In genomic region chr14:100131181-100131580, GRCh38 we compare ENCODE assay signal across 15 cellular contexts. TPM values are rescaled to one million over a fixed set of nuclear protein-coding genes. Genes with fewer than 3 reads are reported as not detected.
A peak's percentile ranks its signal among the peaks of the same experiment; 100 is the strongest.
DNase-seq lines count a peak whose midpoint lies in the region; ATAC-seq and TF ChIP-seq lines count a peak whose summit lies in the region.
"Had no signal": no experiment of that assay in that cellular context is flagged by ENCODE, and none has a peak within 500 bp of the region (broad histone marks: within the 10 kb centered on the region; RNA-seq: fewer than 3 reads in every experiment).

No MANE protein-coding gene starts in this region.

- in situ Hi-C loops in GM13976 (cut with MboI; ENCODE audit: low sequenced_read_pairs, unreplicated experiment), result no loop called here

- H3K36me3 ChIP-seq in adrenal gland (replicated peaks in 1 of 2), result peaks cover 0 to 53% of the 10 kb centered on the region in 2 donors

- POLR2A ChIA-PET in activated CD4-positive, alpha-beta memory T cell treated with anti-CD3 and anti-CD28 coated beads, Interleukin-2, amount 10 ng/mL, durations not matched to agents 7 days and 5 days (lab: Charles Lee), result no interaction called here

- TF ChIP-seq CTCF in type B pancreatic cell (conservative IDR thresholded peaks at IDR 0.05), result no peak
- TF ChIP-seq CTCF in GM13976 (IDR thresholded peaks at IDR 0.05; ENCODE audit: borderline replicate concordance, control extremely low read depth, extremely low read depth, insufficient read depth, missing control alignments), result no peak
- TF ChIP-seq CTCF in adrenal gland (IDR thresholded peaks at IDR 0.05), result no peak

- 84 to 93% (median 90%) methylated on average over 6 of the region's 6 CpGs for WGBS in adrenal gland, 4 donors

- no peak for TF ChIP-seq POLR2A in adrenal gland (IDR thresholded peaks at IDR 0.05)

- intact Hi-C loops in adrenal gland (cut with DNase I), result no loop called here

- H3K27ac Mint-ChIP-seq in activated naive CD4-positive, alpha-beta T cell treated with anti-CD3 and anti-CD28 coated beads, Interleukin-2, amount 10 ng/mL, durations not matched to agents 7 days and 5 days, result peak overlapping the region; percentile 68
- peak overlapping the region; percentile 3 for H3K27ac Mint-ChIP-seq in activated CD4-positive, alpha-beta memory T cell treated with anti-CD3 and anti-CD28 coated beads, Interleukin-2, amount 10 ng/mL, durations not matched to agents 7 days and 5 days
- peak overlapping the region; percentile 89 for H3K27ac Mint-ChIP-seq in type B pancreatic cell

- H3K27me3 Mint-ChIP-seq in activated naive CD4-positive, alpha-beta T cell treated with anti-CD3 and anti-CD28 coated beads, Interleukin-2, amount 10 ng/mL, durations not matched to agents 7 days and 5 days, result no peaks in the 10 kb centered on the region
- no peaks in the 10 kb centered on the region for H3K27me3 Mint-ChIP-seq in activated CD4-positive, alpha-beta memory T cell treated with anti-CD3 and anti-CD28 coated beads, Interleukin-2, amount 10 ng/mL, durations not matched to agents 7 days and 5 days
- no peaks in the 10 kb centered on the region for H3K27me3 Mint-ChIP-seq in type B pancreatic cell

- CTCF ChIA-PET in activated naive CD4-positive, alpha-beta T cell treated with anti-CD3 and anti-CD28 coated beads, Interleukin-2, amount 10 ng/mL, durations not matched to agents 7 days and 5 days (lab: Charles Lee), result interaction anchor here (0.9 to 1.3 kb wide), 2 partner anchors 12 to 62 kb away, joined by 4 read pairs; no protein-coding TSS in a partner anchor
- CTCF ChIA-PET in activated CD4-positive, alpha-beta memory T cell treated with anti-CD3 and anti-CD28 coated beads, Interleukin-2, amount 10 ng/mL, durations not matched to agents 7 days and 5 days (lab: Charles Lee), result interaction anchor here (1.3 kb wide), 1 partner anchor 62 kb away, joined by 3 read pairs; no protein-coding TSS in a partner anchor

- peaks cover 2% of the 10 kb centered on the region for H3K4me1 Mint-ChIP-seq in activated naive CD4-positive, alpha-beta T cell treated with anti-CD3 and anti-CD28 coated beads, Interleukin-2, amount 10 ng/mL, durations not matched to agents 7 days and 5 days
- H3K4me1 Mint-ChIP-seq in activated CD4-positive, alpha-beta memory T cell treated with anti-CD3 and anti-CD28 coated beads, Interleukin-2, amount 10 ng/mL, durations not matched to agents 7 days and 5 days, result no peaks in the 10 kb centered on the region
- H3K4me1 Mint-ChIP-seq in type B pancreatic cell (ENCODE audit: unreplicated experiment), result peaks cover 18% of the 10 kb centered on the region

- no peak for DNase-seq in activated naive CD4-positive, alpha-beta T cell treated with anti-CD3 and anti-CD28 coated beads, Interleukin-2, amount 10 ng/mL, durations not matched to agents 7 days and 5 days
- no peak for DNase-seq in activated naive CD4-positive, alpha-beta T cell (lab: John Stamatoyannopoulos, UW)
- no peak for DNase-seq in activated CD4-positive, alpha-beta memory T cell treated with anti-CD3 and anti-CD28 coated beads, Interleukin-2, amount 10 ng/mL, durations not matched to agents 7 days and 5 days
- peak; percentile 67 for DNase-seq in iPS-NIHi7 (ENCODE audit: extremely low spot score)
- no peak for DNase-seq in type B pancreatic cell (ENCODE audit: extremely low spot score, unreplicated experiment)
- no peak for DNase-seq in GM13976 (ENCODE audit: low spot score)
- DNase-seq in adrenal gland, result no peak
- DNase-seq: activated gamma-delta T cell; midbrain; NCI-H524 treated with DMSO at 0.1 percent for 48 hours; retina; stimulated activated CD4-positive, alpha-beta T cell treated with anti-CD3 and anti-CD28 coated beads, Interleukin-4, amount 100 ng/mL, for 4 hours had no signal

- no peak overlapping the region for H3K4me3 Mint-ChIP-seq in activated naive CD4-positive, alpha-beta T cell treated with anti-CD3 and anti-CD28 coated beads, Interleukin-2, amount 10 ng/mL, durations not matched to agents 7 days and 5 days
- H3K4me3 Mint-ChIP-seq in activated CD4-positive, alpha-beta memory T cell treated with anti-CD3 and anti-CD28 coated beads, Interleukin-2, amount 10 ng/mL, durations not matched to agents 7 days and 5 days, result no peak overlapping the region
- H3K4me3 Mint-ChIP-seq in type B pancreatic cell, result peak overlapping the region; percentile 25

- no peak overlapping the region for H3K4me3 ChIP-seq in adrenal gland
- H3K4me3 ChIP-seq: thoracic aorta had no signal

- H3K27me3 ChIP-seq in adrenal gland, result no peaks in the 10 kb centered on the region

- peaks cover 77% of the 10 kb centered on the region for H3K36me3 Mint-ChIP-seq in activated naive CD4-positive, alpha-beta T cell treated with anti-CD3 and anti-CD28 coated beads, Interleukin-2, amount 10 ng/mL, durations not matched to agents 7 days and 5 days
- peaks cover 93% of the 10 kb centered on the region for H3K36me3 Mint-ChIP-seq in activated CD4-positive, alpha-beta memory T cell treated with anti-CD3 and anti-CD28 coated beads, Interleukin-2, amount 10 ng/mL, durations not matched to agents 7 days and 5 days (ENCODE audit: low read depth)
- peaks cover 7% of the 10 kb centered on the region for H3K36me3 Mint-ChIP-seq in type B pancreatic cell

- H3K4me1 ChIP-seq in adrenal gland (replicated peaks in 1 of 2), result no peaks in the 10 kb centered on the region

- no peaks in the 10 kb centered on the region for H3K9me3 Mint-ChIP-seq in activated naive CD4-positive, alpha-beta T cell treated with anti-CD3 and anti-CD28 coated beads, Interleukin-2, amount 10 ng/mL, durations not matched to agents 7 days and 5 days
- no peaks in the 10 kb centered on the region for H3K9me3 Mint-ChIP-seq in activated CD4-positive, alpha-beta memory T cell treated with anti-CD3 and anti-CD28 coated beads, Interleukin-2, amount 10 ng/mL, durations not matched to agents 7 days and 5 days
- no peaks in the 10 kb centered on the region for H3K9me3 Mint-ChIP-seq in type B pancreatic cell

- no peak for ATAC-seq in HG03135 (IDR thresholded peaks at IDR 0.05; ENCODE audit: unreplicated experiment)
- ATAC-seq: HCT116 had no signal

- no peaks in the 10 kb centered on the region for H3K9me3 ChIP-seq in adrenal gland (replicated peaks in 1 of 3)
- H3K9me3 ChIP-seq: thoracic aorta had no signal

- no peak overlapping the region for H3K27ac ChIP-seq in adrenal gland
- H3K27ac ChIP-seq: thoracic aorta had no signal

RNA-seq across cellular contexts. Expression of gene DEGS2, which starts 28.3 kb away (rescaled TPM):
- under 1 TPM; 0.20 to 0.25 TPM for total RNA-seq in activated CD4-positive, alpha-beta memory T cell treated with anti-CD3 and anti-CD28 coated beads, Interleukin-2, amount 10 ng/mL, durations not matched to agents 7 days and 5 days
- total RNA-seq in type B pancreatic cell (ENCODE audit: low replicate concordance), result 5.2 and 7.6 TPM in 2 replicates
- under 1 TPM in 6 of 8 donors, not detected in 2; 0.10 to 0.69 (median 0.22) TPM for total RNA-seq in adrenal gland
- polyA plus RNA-seq in adrenal gland, result under 1 TPM in 2 of 3 donors, not detected in 1; 0.32 to 0.47 TPM

Comparison
In these comparisons a context has a peak if more than half of its experiments do, and no peak if none do; other contexts are left out.
1. H3K27ac Mint-ChIP-seq: peak in every context shown above with its lines; median percentile 89 in type B pancreatic cell; 68 in activated naive CD4-positive, alpha-beta T cell treated with anti-CD3 and anti-CD28 coated beads, Interleukin-2, amount 10 ng/mL, durations not matched to agents 7 days and 5 days; 3 in activated CD4-positive, alpha-beta memory T cell treated with anti-CD3 and anti-CD28 coated beads, Interleukin-2, amount 10 ng/mL, durations not matched to agents 7 days and 5 days.